9 cellular contexts compared by ENCODE assay signal in the genomic region with DNA sequence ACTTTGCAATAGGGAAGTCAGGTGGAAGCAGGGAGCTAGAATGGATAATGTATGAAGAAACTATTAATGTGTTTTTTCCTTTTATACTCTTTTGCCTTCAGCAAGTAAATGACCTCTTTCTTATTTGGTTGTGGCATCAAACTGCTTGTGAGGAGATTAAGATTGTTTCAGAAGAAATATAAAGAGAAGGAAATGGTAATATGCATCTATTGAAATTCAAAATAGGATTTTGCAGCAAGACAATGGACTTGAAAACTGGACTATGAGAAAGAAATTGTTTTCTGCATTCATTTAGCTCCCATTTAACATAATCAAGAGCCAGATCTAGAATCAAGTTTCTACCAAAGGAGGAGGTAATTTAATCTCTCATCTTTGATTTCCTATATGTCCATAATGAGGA.
"Had no signal": no experiment of that assay in that cellular context is flagged by ENCODE, and none has a peak within 500 bp of the region (broad histone marks: within the 10 kb centered on the region; RNA-seq: fewer than 3 reads in every experiment).

No MANE protein-coding gene starts in this region.

- H3K9me3 Mint-ChIP-seq: H9, HFFc6 had no signal

- H3K36me3 ChIP-seq: HAP-1 had no signal

- H3K27ac Mint-ChIP-seq: GM23338, H9, HFFc6 had no signal

- DNase-seq: GM23248, GOT3, H7, H9, HCEC 1CT, HFFc6 had no signal

- H3K4me3 ChIP-seq: GM23248, GM23338, HAP-1 had no signal

- H3K9me3 ChIP-seq: HAP-1 had no signal

- H3K27ac ChIP-seq: GM23248 had no signal

- H3K4me3 Mint-ChIP-seq: GM23338, H9, HFFc6 had no signal

- ATAC-seq: GM23338, HCT116 had no signal
